Comparison of ENCODE assay signal across 9 cellular contexts in the genomic region with DNA sequence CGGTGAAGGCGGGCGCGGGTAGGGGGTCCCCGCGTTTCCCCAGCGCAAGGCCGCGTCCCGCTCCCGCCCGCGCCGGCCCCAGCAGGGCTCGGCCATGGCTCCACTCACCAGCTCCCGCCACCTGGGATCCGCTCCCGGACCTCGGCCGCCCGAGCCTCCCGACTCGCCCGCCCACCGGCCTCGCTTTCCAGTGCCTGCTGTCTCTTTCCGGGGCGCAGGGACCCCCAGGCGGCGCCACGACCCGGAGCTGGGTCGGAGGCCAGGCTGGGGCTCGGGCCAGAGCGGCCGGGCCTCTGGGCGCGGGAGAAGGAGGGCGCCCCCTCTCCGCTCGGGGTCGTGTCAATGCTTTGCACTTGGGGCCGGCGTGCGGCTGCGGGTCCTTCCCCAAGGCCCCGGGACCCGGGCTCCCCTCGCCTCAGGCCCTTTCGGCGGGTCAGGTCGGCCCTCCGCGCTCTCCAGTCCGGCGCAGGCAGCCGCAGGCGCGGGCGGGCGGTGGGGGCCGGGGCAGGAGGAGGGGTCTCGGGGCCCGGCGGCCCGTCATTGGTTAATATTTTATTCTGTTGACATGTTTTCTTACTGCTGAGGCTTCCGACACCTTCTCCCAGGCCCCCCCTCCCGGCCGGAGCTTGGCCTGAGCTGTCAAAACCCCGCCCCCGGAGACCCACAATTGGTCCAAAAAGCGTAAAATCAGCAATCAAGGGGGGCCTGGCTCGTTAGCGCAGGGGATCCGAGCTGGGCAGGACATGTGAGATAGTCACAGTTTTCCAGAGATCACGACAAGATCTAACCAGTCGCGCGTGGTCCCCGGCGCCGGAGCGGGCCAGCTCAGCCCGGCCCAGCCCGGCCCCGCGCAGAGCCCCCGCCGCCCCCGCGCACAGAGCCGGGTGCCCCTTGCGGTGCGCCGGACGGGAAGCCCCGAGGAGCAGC. TPM values are rescaled to one million over a fixed set of nuclear protein-coding genes. Genes with fewer than 3 reads are reported as not detected.
A peak's percentile ranks its signal among the peaks of the same experiment; 100 is the strongest.
DNase-seq lines count a peak whose midpoint lies in the region; ATAC-seq and TF ChIP-seq lines count a peak whose summit lies in the region.
"Had no signal": no experiment of that assay in that cellular context is flagged by ENCODE, and none has a peak within 500 bp of the region (broad histone marks: within the 10 kb centered on the region; RNA-seq: fewer than 3 reads in every experiment).

A gene (plus strand): TSS at position 713 of the 927 bp plus-strand sequence. CDS start 334 bp downstream, outside the sequence.

- H3K4me3 ChIP-seq in lower lobe of right lung (peak within 1 kb of the TSS; percentile 67), thymus (ENCODE audit: low read length) (peak within 1 kb of the TSS; percentile 21)

- peak; percentile 16 for DNase-seq in NCI-H2171 treated with DMSO at 0.1 percent for 48 hours (lab: John Stamatoyannopoulos, UW)
- DNase-seq in NCI-H2171 (lab: John Stamatoyannopoulos, UW): no peak
- DNase-seq in dedifferentiated amniotic fluid mesenchymal stem cell (ENCODE audit: extremely low spot score): peak; percentile 85
- DNase-seq in lower lobe of right lung: peak; percentile 71
- no peak for DNase-seq in NCI-H2029 treated with DMSO at 0.1 percent for 48 hours (lab: John Stamatoyannopoulos, UW)
- no peak for DNase-seq in NCI-H2081 treated with DMSO at 0.1 percent for 48 hours (lab: John Stamatoyannopoulos, UW)
- DNase-seq: DND-41 had no signal

- H3K4me1 ChIP-seq in lower lobe of right lung (peaks cover 49% of the 10 kb centered on the region), thymus (ENCODE audit: control insufficient read depth, insufficient read depth, low read length) (no peaks in the 10 kb centered on the region)

- WGBS in thymus: 3% methylated on average over 97 of the region's 97 CpGs

- H3K27me3 ChIP-seq in lower lobe of right lung (ENCODE audit: low read depth): peaks cover 83% of the 10 kb centered on the region
- peaks cover 91% of the 10 kb centered on the region for H3K27me3 ChIP-seq in thymus (ENCODE audit: control insufficient read depth, insufficient read depth)

- H3K36me3 ChIP-seq in lower lobe of right lung (peaks cover 7% of the 10 kb centered on the region), thymus (ENCODE audit: control insufficient read depth, insufficient read depth) (no peaks in the 10 kb centered on the region)

- H3K9me3 ChIP-seq in lower lobe of right lung (no peaks in the 10 kb centered on the region), thymus (ENCODE audit: control insufficient read depth) (peaks cover 3% of the 10 kb centered on the region)

- peak within 1 kb of the TSS; percentile 89 for H3K27ac ChIP-seq in lower lobe of right lung
- peak within 1 kb of the TSS; percentile 31 for H3K27ac ChIP-seq in thymus (ENCODE audit: low read depth)

- ATAC-seq in lower lobe of right lung: peak; percentile 36 to 47

- TF ChIP-seq CTCF in lower lobe of right lung (IDR thresholded peaks at IDR 0.05): no peak

- intact Hi-C loops in lower lobe of right lung (cut with DNase I): no loop called here

TF ChIP-seq in PFSK-1, 5 proteins besides CTCF, POLR2A, EP300 and RAD21:
- TF ChIP-seq SIN3A (IDR thresholded peaks at IDR 0.05; ENCODE audit: borderline replicate concordance, insufficient read depth, low read length) (0 out of 2 replicates have a peak, but pooled peaks have one; percentile 52), POLR2AphosphoS5 (IDR thresholded peaks at IDR 0.05; ENCODE audit: low read depth, low read length) (peak; percentile 34; the same call in 1 of the 2 replicates), TAF1 (IDR thresholded peaks at IDR 0.05; ENCODE audit: borderline replicate concordance, insufficient read depth, low read length) (peak; percentile 60; the same call in 1 of the 2 replicates), FOXP2 (optimal IDR thresholded peaks at IDR 0.05; ENCODE audit: borderline replicate concordance, extremely low read depth, extremely low read length, insufficient read depth) (no peak)
- TF ChIP-seq, protein P1, sequence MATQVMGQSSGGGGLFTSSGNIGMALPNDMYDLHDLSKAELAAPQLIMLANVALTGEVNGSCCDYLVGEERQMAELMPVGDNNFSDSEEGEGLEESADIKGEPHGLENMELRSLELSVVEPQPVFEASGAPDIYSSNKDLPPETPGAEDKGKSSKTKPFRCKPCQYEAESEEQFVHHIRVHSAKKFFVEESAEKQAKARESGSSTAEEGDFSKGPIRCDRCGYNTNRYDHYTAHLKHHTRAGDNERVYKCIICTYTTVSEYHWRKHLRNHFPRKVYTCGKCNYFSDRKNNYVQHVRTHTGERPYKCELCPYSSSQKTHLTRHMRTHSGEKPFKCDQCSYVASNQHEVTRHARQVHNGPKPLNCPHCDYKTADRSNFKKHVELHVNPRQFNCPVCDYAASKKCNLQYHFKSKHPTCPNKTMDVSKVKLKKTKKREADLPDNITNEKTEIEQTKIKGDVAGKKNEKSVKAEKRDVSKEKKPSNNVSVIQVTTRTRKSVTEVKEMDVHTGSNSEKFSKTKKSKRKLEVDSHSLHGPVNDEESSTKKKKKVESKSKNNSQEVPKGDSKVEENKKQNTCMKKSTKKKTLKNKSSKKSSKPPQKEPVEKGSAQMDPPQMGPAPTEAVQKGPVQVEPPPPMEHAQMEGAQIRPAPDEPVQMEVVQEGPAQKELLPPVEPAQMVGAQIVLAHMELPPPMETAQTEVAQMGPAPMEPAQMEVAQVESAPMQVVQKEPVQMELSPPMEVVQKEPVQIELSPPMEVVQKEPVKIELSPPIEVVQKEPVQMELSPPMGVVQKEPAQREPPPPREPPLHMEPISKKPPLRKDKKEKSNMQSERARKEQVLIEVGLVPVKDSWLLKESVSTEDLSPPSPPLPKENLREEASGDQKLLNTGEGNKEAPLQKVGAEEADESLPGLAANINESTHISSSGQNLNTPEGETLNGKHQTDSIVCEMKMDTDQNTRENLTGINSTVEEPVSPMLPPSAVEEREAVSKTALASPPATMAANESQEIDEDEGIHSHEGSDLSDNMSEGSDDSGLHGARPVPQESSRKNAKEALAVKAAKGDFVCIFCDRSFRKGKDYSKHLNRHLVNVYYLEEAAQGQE (IDR thresholded peaks at IDR 0.05; ENCODE audit: insufficient read depth in 1 of 2, low read depth in 2 of 2, low read length in 2 of 2): no peak

RNA-seq across cellular contexts. Expression of the gene that starts here (rescaled TPM):
- 9.0 TPM for polyA plus RNA-seq in PFSK-1 (2012; ENCODE audit: insufficient read length, low read depth)
- 83.3 TPM for total RNA-seq in lower lobe of right lung
- 3.2 TPM for polyA plus RNA-seq in thymus

Comparison
In these comparisons a context has a peak if more than half of its experiments do, and no peak if none do; other contexts are left out.
1. DNase-seq: peak in NCI-H2171 treated with DMSO at 0.1 percent for 48 hours (single experiment), dedifferentiated amniotic fluid mesenchymal stem cell (single experiment) and lower lobe of right lung (single experiment); none in NCI-H2171 (single experiment), NCI-H2029 treated with DMSO at 0.1 percent for 48 hours (single experiment) and NCI-H2081 treated with DMSO at 0.1 percent for 48 hours (single experiment).